21 cellular contexts compared by ENCODE assay signal in genomic region chr1:212142883-212143530, GRCh38.
"Had no signal": no experiment of that assay in that cellular context is flagged by ENCODE, and none has a peak within 500 bp of the region (broad histone marks: within the 10 kb centered on the region; RNA-seq: fewer than 3 reads in every experiment).

No MANE protein-coding gene starts in this region.

- ATAC-seq: T-cell had no signal

- H3K9me3 ChIP-seq: MG63, SJSA1 had no signal

- H3K27ac Mint-ChIP-seq: T-cell had no signal

- DNase-seq: IMR-90, KBM-7, MG63, NCI-H1092 treated with DMSO at 0.1 percent for 48 hours, NCI-H1436, NCI-H187, NCI-H2029, NCI-H2171 treated with DMSO at 0.1 percent for 48 hours, NCI-H345, NCI-H446 treated with DMSO at 0.1 percent for 48 hours, NCI-H510A treated with DMSO at 0.1 percent for 48 hours, NCI-H69, NCI-H774, Right ventricle myocardium superior, RPMI8226, SIG-M5, SW 1271, T-cell had no signal

- H3K4me1 ChIP-seq: SJSA1 had no signal

- H3K36me3 Mint-ChIP-seq: T-cell had no signal

- H3K27me3 ChIP-seq: MG63, SJSA1 had no signal

- H3K27ac ChIP-seq: SJSA1, SK-N-MC had no signal

- H3K27me3 Mint-ChIP-seq: T-cell had no signal

- FAIRE-seq: RCC 7860 had no signal

- H3K4me3 ChIP-seq: MG63, SJSA1, SK-N-MC had no signal

- H3K9me3 Mint-ChIP-seq: T-cell had no signal

- H3K36me3 ChIP-seq: MG63, SJSA1 had no signal

- H3K4me3 Mint-ChIP-seq: T-cell had no signal

- H3K4me1 Mint-ChIP-seq: T-cell had no signal
